In genomic region chr16:11667824-11668589, GRCh38 we compare ENCODE assay signal across 8 cellular contexts. TPM values are rescaled to one million over a fixed set of nuclear protein-coding genes. Genes with fewer than 3 reads are reported as not detected.
DNase-seq lines count a peak whose midpoint lies in the region; ATAC-seq and TF ChIP-seq lines count a peak whose summit lies in the region.

Gene SNN, plus strand, starts transcription at chr16:11668455. Its CDS starts 7,605 bp downstream, at chr16:11676060.

- H3K4me3 ChIP-seq in RWPE2 (ENCODE audit: severe bottlenecking), result peak within 1 kb of the TSS; percentile 64
- H3K4me3 ChIP-seq in fibroblast of the aortic adventitia (ENCODE audit: low read depth, low read length), result peak within 1 kb of the TSS; percentile 82

- peak within 1 kb of the TSS in 2 of 3 experiments; percentile 51 to 64 for H3K27ac Mint-ChIP-seq in nephron

- ATAC-seq in GM21360 (IDR thresholded peaks at IDR 0.05; ENCODE audit: unreplicated experiment) (peak; percentile 51), RWPE2 (ENCODE audit: low read depth) (peak; percentile 89)

- H3K4me1 Mint-ChIP-seq in nephron, result peaks cover 26% of the 10 kb centered on the region

- peak within 1 kb of the TSS; percentile 82 to 91 (median 90) for H3K4me3 Mint-ChIP-seq in nephron

- H3K27ac ChIP-seq in RWPE2 (ENCODE audit: poor library complexity, severe bottlenecking), result peak within 1 kb of the TSS; percentile 29

- H3K36me3 Mint-ChIP-seq in nephron (ENCODE audit: low read depth), result no peaks in the 10 kb centered on the region

- no peaks in the 10 kb centered on the region for H3K9me3 Mint-ChIP-seq in nephron

- H3K27me3 ChIP-seq in RWPE2 (ENCODE audit: insufficient read depth, poor library complexity, severe bottlenecking), result no peaks in the 10 kb centered on the region

- no peaks in the 10 kb centered on the region for H3K36me3 ChIP-seq in RWPE2 (ENCODE audit: low read depth)

- no peaks in the 10 kb centered on the region for H3K27me3 Mint-ChIP-seq in nephron (ENCODE audit: low read depth)

- no peaks in the 10 kb centered on the region for H3K9me3 ChIP-seq in RWPE2 (ENCODE audit: severe bottlenecking)

- H3K4me1 ChIP-seq in RWPE2 (ENCODE audit: insufficient read depth, poor library complexity, severe bottlenecking), result peaks cover 10% of the 10 kb centered on the region

- TF ChIP-seq CTCF in RWPE2 (IDR thresholded peaks at IDR 0.05; ENCODE audit: poor library complexity, severe bottlenecking) (no peak), fibroblast of the aortic adventitia (IDR thresholded peaks at IDR 0.05; ENCODE audit: insufficient read depth, low read length) (no peak), nephron (IDR thresholded peaks at IDR 0.05; ENCODE audit: unreplicated experiment in 3 of 3) (no peak)

- DNase-seq in COLO668 (lab: John Stamatoyannopoulos, UW; ENCODE audit: unreplicated experiment) (peak; percentile 88), HuH-7.5 (ENCODE audit: low spot score) (peak; percentile 97), RWPE2 (ENCODE audit: low spot score) (no peak), fibroblast of the aortic adventitia (ENCODE audit: low read depth) (peak; percentile 66)
- peak; percentile 80 for DNase-seq in activated T-helper 9 cell treated with anti-CD3 and anti-CD28 coated beads, Interleukin-2, amount 50 U/mL, for 16 hours (ENCODE audit: low read depth)
- DNase-seq in stimulated activated naive CD4-positive, alpha-beta T cell treated with Interleukin-2 at 50 U/mL for 16 hours (lab: John Stamatoyannopoulos, UW), result peak; percentile 81

RNA-seq across cellular contexts. Expression of gene SNN, which starts in this region (rescaled TPM):
- total RNA-seq in fibroblast of the aortic adventitia (ENCODE audit: low replicate concordance), result 9.2 and 10.1 TPM in 2 replicates
